1 cellular context compared by ENCODE assay signal in genomic region chr5:36770125-36770524, GRCh38.
TF ChIP-seq lines count a peak whose summit lies in the region.

No MANE protein-coding gene starts in this region.

TF ChIP-seq in GM12878, 131 proteins besides CTCF, POLR2A, EP300 and RAD21 (continued from another document):
- no peak for TF ChIP-seq DPF2 (IDR thresholded peaks at IDR 0.05)
